ENCODE assay signal across 26 cellular contexts in genomic region chr13:50523307-50523706, GRCh38.
"Had no signal": no experiment of that assay in that cellular context is flagged by ENCODE, and none has a peak within 500 bp of the region (broad histone marks: within the 10 kb centered on the region; RNA-seq: fewer than 3 reads in every experiment).

No MANE protein-coding gene starts in this region.

- H3K36me3 ChIP-seq: ascending aorta, Peyer's patch had no signal

- FAIRE-seq: bronchial epithelial cell had no signal

- H3K4me3 ChIP-seq: ascending aorta, body of pancreas, Peyer's patch had no signal

- H3K27ac ChIP-seq: ascending aorta, body of pancreas, Peyer's patch had no signal

- H3K27me3 ChIP-seq: ascending aorta, body of pancreas, Peyer's patch had no signal

- H3K9me3 Mint-ChIP-seq: activated naive CD4-positive, alpha-beta T cell treated with anti-CD3 and anti-CD28 coated beads, Interleukin-2, amount 50 U/mL, for 24 hours; T-cell had no signal

- H3K36me3 Mint-ChIP-seq: T-cell, WTC11 had no signal

- H3K4me3 Mint-ChIP-seq: activated CD8-positive, alpha-beta T cell treated with anti-CD3 and anti-CD28 coated beads, Interleukin-2, amount 10 ng/mL, durations not matched to agents 7 days and 5 days; activated naive CD4-positive, alpha-beta T cell treated with anti-CD3 and anti-CD28 coated beads, Interleukin-2, amount 50 U/mL, for 24 hours; T-cell; WTC11 had no signal

- ATAC-seq: activated CD8-positive, alpha-beta T cell treated with anti-CD3 and anti-CD28 coated beads, Interleukin-2, amount 10 ng/mL, durations not matched to agents 7 days and 5 days; body of pancreas; T-cell; WTC11 had no signal

- H3K9me3 ChIP-seq: ascending aorta, body of pancreas, Peyer's patch had no signal

- H3K27ac Mint-ChIP-seq: activated CD8-positive, alpha-beta T cell treated with anti-CD3 and anti-CD28 coated beads, Interleukin-2, amount 10 ng/mL, durations not matched to agents 7 days and 5 days; activated naive CD4-positive, alpha-beta T cell treated with anti-CD3 and anti-CD28 coated beads, Interleukin-2, amount 50 U/mL, for 24 hours; T-cell; WTC11 had no signal

- DNase-seq: activated CD4-positive, alpha-beta T cell treated with anti-CD3 and anti-CD28 coated beads for 48 hours; activated CD4-positive, alpha-beta T cell treated with anti-CD3 and anti-CD28 coated beads, Interleukin-2, amount 50 U/mL, for 4 hours; activated CD4-positive, CD25-positive, alpha-beta regulatory T cell treated with anti-CD3 and anti-CD28 coated beads, Interleukin-2, amount 50 U/mL, for 72 hours; activated CD8-positive, alpha-beta memory T cell treated with anti-CD3 and anti-CD28 coated beads, Interleukin-2, amount 50 U/mL, for 48 hours; activated CD8-positive, alpha-beta T cell treated with anti-CD3 and anti-CD28 coated beads, Interleukin-2, amount 10 ng/mL, durations not matched to agents 7 days and 5 days; activated effector memory CD4-positive, alpha-beta T cell treated with Interleukin-2 at 50 U/mL for 16 hours; activated naive CD4-positive, alpha-beta T cell; activated T-cell treated with anti-CD3 and anti-CD28 coated beads, Interleukin-2, amount 50 U/mL, for 1 hour; amniotic stem cell; body of pancreas; central memory CD4-positive, alpha-beta T cell; KG1; NCI-H1092; NCI-H1417; NCI-H1930; NCI-H2171; NCI-H2227 treated with DMSO at 0.1 percent for 48 hours; NCI-H526 treated with DMSO at 0.1 percent for 48 hours; NK-92 treated with Interleukin-12 subunit alpha and Interleukin-12 subunit beta, amount 100 ng/mL, for 24 hours; Peyer's patch; SIG-M5; T-cell had no signal

- H3K27me3 Mint-ChIP-seq: activated naive CD4-positive, alpha-beta T cell treated with anti-CD3 and anti-CD28 coated beads, Interleukin-2, amount 50 U/mL, for 24 hours had no signal
